8 cellular contexts compared by ENCODE assay signal in genomic region chr22:41382610-41383009, GRCh38. TPM values are rescaled to one million over a fixed set of nuclear protein-coding genes. Genes with fewer than 3 reads are reported as not detected.
DNase-seq lines count a peak whose midpoint lies in the region; ATAC-seq, FAIRE-seq and TF ChIP-seq lines count a peak whose summit lies in the region.

No MANE protein-coding gene starts in this region.

- H3K4me3 ChIP-seq in HFF-Myc (replicated peaks; ENCODE audit: low read depth, low read length): peak overlapping the region; percentile 62
- H3K4me3 ChIP-seq in iPS-11a (ENCODE audit: low read depth, low read length): peak overlapping the region; percentile 61

- H3K27ac Mint-ChIP-seq in activated CD4-positive, alpha-beta memory T cell treated with anti-CD3 and anti-CD28 coated beads, Interleukin-2, amount 10 ng/mL, durations not matched to agents 7 days and 5 days: peak overlapping the region; percentile 87
- H3K27ac Mint-ChIP-seq in stimulated activated effector memory CD8-positive, alpha-beta T cell treated with anti-CD3 and anti-CD28 coated beads, Interleukin-12 subunit alpha, Interleukin-12 subunit beta, amount 100 ng/mL, for 72 hours: peak overlapping the region; percentile 98

- no peaks in the 10 kb centered on the region for H3K27me3 Mint-ChIP-seq in activated CD4-positive, alpha-beta memory T cell treated with anti-CD3 and anti-CD28 coated beads, Interleukin-2, amount 10 ng/mL, durations not matched to agents 7 days and 5 days

- peaks cover 15% of the 10 kb centered on the region for H3K4me1 Mint-ChIP-seq in activated CD4-positive, alpha-beta memory T cell treated with anti-CD3 and anti-CD28 coated beads, Interleukin-2, amount 10 ng/mL, durations not matched to agents 7 days and 5 days
- peaks cover 20% of the 10 kb centered on the region for H3K4me1 Mint-ChIP-seq in stimulated activated effector memory CD8-positive, alpha-beta T cell treated with anti-CD3 and anti-CD28 coated beads, Interleukin-12 subunit alpha, Interleukin-12 subunit beta, amount 100 ng/mL, for 72 hours

- POLR2A ChIA-PET in activated CD4-positive, alpha-beta memory T cell treated with anti-CD3 and anti-CD28 coated beads, Interleukin-2, amount 10 ng/mL, durations not matched to agents 7 days and 5 days (lab: Charles Lee): interaction anchor here (1.2 to 4.3 kb wide), 8 partner anchors 12 to 237 kb away, joined by 4 to 36 read pairs (median 9); partner anchors contain the start of genes ACO2, DESI1, PHF5A and PMM1

- H3K36me3 Mint-ChIP-seq in activated CD4-positive, alpha-beta memory T cell treated with anti-CD3 and anti-CD28 coated beads, Interleukin-2, amount 10 ng/mL, durations not matched to agents 7 days and 5 days (ENCODE audit: low read depth): no peaks in the 10 kb centered on the region
- H3K36me3 Mint-ChIP-seq in stimulated activated effector memory CD8-positive, alpha-beta T cell treated with anti-CD3 and anti-CD28 coated beads, Interleukin-12 subunit alpha, Interleukin-12 subunit beta, amount 100 ng/mL, for 72 hours: peaks cover 8% of the 10 kb centered on the region

- CTCF ChIA-PET in activated CD4-positive, alpha-beta memory T cell treated with anti-CD3 and anti-CD28 coated beads, Interleukin-2, amount 10 ng/mL, durations not matched to agents 7 days and 5 days (lab: Charles Lee): interaction anchor here (1.3 to 2.2 kb wide), 2 partner anchors 21 to 150 kb away, joined by 3 to 11 read pairs; no protein-coding TSS in a partner anchor

- ATAC-seq in stimulated activated effector memory CD8-positive, alpha-beta T cell treated with anti-CD3 and anti-CD28 coated beads, Interleukin-12 subunit alpha, Interleukin-12 subunit beta, amount 100 ng/mL, for 72 hours: no peak
- ATAC-seq in HG02623 (IDR thresholded peaks at IDR 0.05; ENCODE audit: unreplicated experiment): no peak

- no peaks in the 10 kb centered on the region for H3K9me3 Mint-ChIP-seq in activated CD4-positive, alpha-beta memory T cell treated with anti-CD3 and anti-CD28 coated beads, Interleukin-2, amount 10 ng/mL, durations not matched to agents 7 days and 5 days
- no peaks in the 10 kb centered on the region for H3K9me3 Mint-ChIP-seq in stimulated activated effector memory CD8-positive, alpha-beta T cell treated with anti-CD3 and anti-CD28 coated beads, Interleukin-12 subunit alpha, Interleukin-12 subunit beta, amount 100 ng/mL, for 72 hours

- FAIRE-seq in frontal cortex (lab: Jason Lieb, UNC): no peak

- no peak for TF ChIP-seq CTCF in HFF-Myc (IDR thresholded peaks at IDR 0.05; ENCODE audit: low read depth, low read length, missing control alignments)

- DNase-seq in HFF-Myc (ENCODE audit: extremely low read depth, low read depth) (no peak), frontal cortex (ENCODE audit: low spot score in 2 of 2) (no peak), DMS53 (lab: John Stamatoyannopoulos, UW) (no peak), DMS79 (lab: John Stamatoyannopoulos, UW) (no peak)
- no peak for DNase-seq in activated CD4-positive, alpha-beta memory T cell treated with anti-CD3 and anti-CD28 coated beads, Interleukin-2, amount 10 ng/mL, durations not matched to agents 7 days and 5 days
- no peak for DNase-seq in stimulated activated effector memory CD8-positive, alpha-beta T cell treated with anti-CD3 and anti-CD28 coated beads, Interleukin-12 subunit alpha, Interleukin-12 subunit beta, amount 100 ng/mL, for 72 hours (ENCODE audit: low spot score in 2 of 2)

- H3K4me3 Mint-ChIP-seq in activated CD4-positive, alpha-beta memory T cell treated with anti-CD3 and anti-CD28 coated beads, Interleukin-2, amount 10 ng/mL, durations not matched to agents 7 days and 5 days: peak overlapping the region; percentile 88
- H3K4me3 Mint-ChIP-seq in stimulated activated effector memory CD8-positive, alpha-beta T cell treated with anti-CD3 and anti-CD28 coated beads, Interleukin-12 subunit alpha, Interleukin-12 subunit beta, amount 100 ng/mL, for 72 hours: peak overlapping the region; percentile 82

RNA-seq across cellular contexts. Expression of gene TEF, which starts 0.9 kb away (rescaled TPM):
- 1 to 10 TPM; 2.3 to 3.3 TPM for total RNA-seq in activated CD4-positive, alpha-beta memory T cell treated with anti-CD3 and anti-CD28 coated beads, Interleukin-2, amount 10 ng/mL, durations not matched to agents 7 days and 5 days
- 7.3 TPM for total RNA-seq in frontal cortex
